Comparison of ENCODE assay signal across 29 cellular contexts in the genomic region with DNA sequence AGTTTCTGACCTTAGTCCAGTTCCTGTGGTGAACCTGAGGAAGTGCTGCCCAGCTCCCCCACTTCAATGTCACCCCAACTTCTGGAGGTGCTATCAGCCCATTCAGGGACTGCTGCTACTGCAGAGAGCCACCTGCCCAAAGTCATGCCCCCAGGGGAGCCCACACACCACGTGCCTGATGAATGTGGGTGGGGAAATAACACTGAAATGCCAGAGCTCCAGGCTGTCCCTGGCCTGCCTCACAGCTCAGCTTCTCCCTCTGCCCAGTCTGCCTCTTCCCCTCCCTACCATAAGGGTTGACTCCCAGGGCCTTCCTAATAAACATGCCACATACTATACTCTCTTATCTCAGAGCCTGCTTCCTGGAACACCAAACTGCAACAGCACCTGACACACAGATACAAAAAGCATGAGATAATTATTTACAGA.
A peak's percentile ranks its signal among the peaks of the same experiment; 100 is the strongest.
DNase-seq lines count a peak whose midpoint lies in the region; ATAC-seq and TF ChIP-seq lines count a peak whose summit lies in the region.
"Had no signal": no experiment of that assay in that cellular context is flagged by ENCODE, and none has a peak within 500 bp of the region (broad histone marks: within the 10 kb centered on the region; RNA-seq: fewer than 3 reads in every experiment).

No MANE protein-coding gene starts in this region.

- intact Hi-C loops in activated CD4-positive, alpha-beta T cell treated with anti-CD3 and anti-CD28 coated beads, Interleukin-2, amount 10 ng/mL, durations not matched to agents 24 days and 14 days (cut with micrococcal nuclease) = no loop called here
- intact Hi-C loops in activated CD4-positive, alpha-beta T cell treated with anti-CD3 and anti-CD28 coated beads for 36 hours (cut with DNase I, micrococcal nuclease) = no loop called here
- intact Hi-C loops in aorta (cut with DNase I) (no loop called here), mammary epithelial cell (cut with micrococcal nuclease) (no loop called here)

- ATAC-seq in activated CD4-positive, alpha-beta T cell treated with anti-CD3 and anti-CD28 coated beads for 36 hours = no peak
- peak; percentile 53 to 55 for ATAC-seq in stimulated activated naive B cell treated with anti-CD40 and anti-IgM and Interleukin-4, amounts not matched to agents 10 μg/mL and 1 μg/mL and 100 μg/mL, for 72 hours (replicated peaks)
- no peak for ATAC-seq in GM19035 (IDR thresholded peaks at IDR 0.05; ENCODE audit: unreplicated experiment)
- ATAC-seq in aorta (ENCODE audit: low FRiP score) = no peak
- ATAC-seq: activated CD8-positive, alpha-beta T cell treated with anti-CD3 and anti-CD28 coated beads, Interleukin-2, amount 10 ng/mL, durations not matched to agents 7 days and 5 days; activated naive CD8-positive, alpha-beta T cell treated with anti-CD3 and anti-CD28 coated beads, Interleukin-2, amount 50 U/mL, for 24 hours; K562; left cardiac atrium; naive thymus-derived CD4-positive, alpha-beta T cell; stimulated activated effector memory CD8-positive, alpha-beta T cell treated with anti-CD3 and anti-CD28 coated beads, Interleukin-12 subunit alpha, Interleukin-12 subunit beta, amount 100 ng/mL, for 72 hours had no signal

- no peak overlapping the region for H3K4me2 ChIP-seq in mammary epithelial cell (ENCODE audit: insufficient read depth, low read depth, low read length)

- H3K9me3 ChIP-seq in aorta (ENCODE audit: control insufficient read depth, low read length) = peaks cover 3% of the 10 kb centered on the region
- no peaks in the 10 kb centered on the region for H3K9me3 ChIP-seq in mammary epithelial cell (replicated peaks; ENCODE audit: insufficient read depth, low read length)
- H3K9me3 ChIP-seq: Caco-2, Peyer's patch, testis, vagina had no signal

- H3K4me3 Mint-ChIP-seq in activated CD4-positive, alpha-beta T cell treated with anti-CD3 and anti-CD28 coated beads, Interleukin-2, amount 10 ng/mL, durations not matched to agents 24 days and 14 days = no peak overlapping the region
- H3K4me3 Mint-ChIP-seq in activated CD4-positive, alpha-beta T cell treated with anti-CD3 and anti-CD28 coated beads for 36 hours = no peak overlapping the region
- no peak overlapping the region for H3K4me3 Mint-ChIP-seq in stimulated activated naive B cell treated with anti-CD40 and anti-IgM and Interleukin-4, amounts not matched to agents 10 μg/mL and 1 μg/mL and 100 μg/mL, for 72 hours
- H3K4me3 Mint-ChIP-seq: activated CD8-positive, alpha-beta T cell treated with anti-CD3 and anti-CD28 coated beads, Interleukin-2, amount 10 ng/mL, durations not matched to agents 7 days and 5 days; activated naive CD8-positive, alpha-beta T cell treated with anti-CD3 and anti-CD28 coated beads, Interleukin-2, amount 50 U/mL, for 24 hours; HFFc6; naive thymus-derived CD4-positive, alpha-beta T cell; stimulated activated effector memory CD8-positive, alpha-beta T cell treated with anti-CD3 and anti-CD28 coated beads, Interleukin-12 subunit alpha, Interleukin-12 subunit beta, amount 100 ng/mL, for 72 hours had no signal

- no peak overlapping the region for H3K27ac Mint-ChIP-seq in activated CD4-positive, alpha-beta T cell treated with anti-CD3 and anti-CD28 coated beads, Interleukin-2, amount 10 ng/mL, durations not matched to agents 24 days and 14 days
- H3K27ac Mint-ChIP-seq in activated CD4-positive, alpha-beta T cell treated with anti-CD3 and anti-CD28 coated beads for 36 hours = no peak overlapping the region
- H3K27ac Mint-ChIP-seq in stimulated activated naive B cell treated with anti-CD40 and anti-IgM and Interleukin-4, amounts not matched to agents 10 μg/mL and 1 μg/mL and 100 μg/mL, for 72 hours = no peak overlapping the region
- H3K27ac Mint-ChIP-seq: activated CD8-positive, alpha-beta T cell treated with anti-CD3 and anti-CD28 coated beads, Interleukin-2, amount 10 ng/mL, durations not matched to agents 7 days and 5 days; activated naive CD8-positive, alpha-beta T cell treated with anti-CD3 and anti-CD28 coated beads, Interleukin-2, amount 50 U/mL, for 24 hours; HFFc6; naive thymus-derived CD4-positive, alpha-beta T cell; stimulated activated effector memory CD8-positive, alpha-beta T cell treated with anti-CD3 and anti-CD28 coated beads, Interleukin-12 subunit alpha, Interleukin-12 subunit beta, amount 100 ng/mL, for 72 hours had no signal

- H3K9me3 Mint-ChIP-seq in activated CD4-positive, alpha-beta T cell treated with anti-CD3 and anti-CD28 coated beads, Interleukin-2, amount 10 ng/mL, durations not matched to agents 24 days and 14 days = no peaks in the 10 kb centered on the region
- H3K9me3 Mint-ChIP-seq in activated CD4-positive, alpha-beta T cell treated with anti-CD3 and anti-CD28 coated beads for 36 hours (ENCODE audit: low read depth) = no peaks in the 10 kb centered on the region
- peaks cover 0 to 3% of the 10 kb centered on the region in 2 donors for H3K9me3 Mint-ChIP-seq in stimulated activated naive B cell treated with anti-CD40 and anti-IgM and Interleukin-4, amounts not matched to agents 10 μg/mL and 1 μg/mL and 100 μg/mL, for 72 hours

- 0 to 8% methylated on average over 1 of the region's 1 CpG for whole genome bisulfite sequencing in aorta, 2 donors
- 0% methylated on average over 1 of the region's 1 CpG for WGBS in mammary epithelial cell (ENCODE audit: low coverage, missing lambda C conversion rate)

- H3K36me3 ChIP-seq in aorta (ENCODE audit: control insufficient read depth in 1 of 2, insufficient read depth in 2 of 2, low read length in 1 of 2) (no peaks in the 10 kb centered on the region), mammary epithelial cell (ENCODE audit: insufficient read depth, low read length) (no peaks in the 10 kb centered on the region)
- H3K36me3 ChIP-seq: BLaER1 treated with 17β-estradiol and CSF1 and Interleukin-3, amounts not matched to agents 10 nM and 100 nM; Peyer's patch; spleen; vagina had no signal

- BruUV-seq in mammary epithelial cell (replicated peaks; lab: Mats Ljungman, UMichigan) = no TSS peak

- dilution Hi-C loops in mammary epithelial cell (cut with HindIII; ENCODE audit: low sequenced_read_pairs) = no loop called here

- no peaks in the 10 kb centered on the region for H3K36me3 Mint-ChIP-seq in activated CD4-positive, alpha-beta T cell treated with anti-CD3 and anti-CD28 coated beads, Interleukin-2, amount 10 ng/mL, durations not matched to agents 24 days and 14 days (ENCODE audit: low read depth)
- no peaks in the 10 kb centered on the region for H3K36me3 Mint-ChIP-seq in activated CD4-positive, alpha-beta T cell treated with anti-CD3 and anti-CD28 coated beads for 36 hours (ENCODE audit: low read depth)
- no peaks in the 10 kb centered on the region for H3K36me3 Mint-ChIP-seq in stimulated activated naive B cell treated with anti-CD40 and anti-IgM and Interleukin-4, amounts not matched to agents 10 μg/mL and 1 μg/mL and 100 μg/mL, for 72 hours
- H3K36me3 Mint-ChIP-seq: stimulated activated effector memory CD8-positive, alpha-beta T cell treated with anti-CD3 and anti-CD28 coated beads, Interleukin-12 subunit alpha, Interleukin-12 subunit beta, amount 100 ng/mL, for 72 hours had no signal

- in situ Hi-C loops in mammary epithelial cell (cut with MboI; ENCODE audit: low sequenced_read_pairs in 2 of 2) = no loop called here

- H3K4me1 ChIP-seq in aorta (ENCODE audit: control insufficient read depth in 1 of 2, insufficient read depth in 2 of 2, low read length in 2 of 2) (no peaks in the 10 kb centered on the region), mammary epithelial cell (ENCODE audit: insufficient read depth, low read length) (no peaks in the 10 kb centered on the region)
- H3K4me1 ChIP-seq: Caco-2, Peyer's patch, spleen, testis, vagina had no signal

- POLR2A ChIA-PET in activated CD4-positive, alpha-beta T cell treated with anti-CD3 and anti-CD28 coated beads for 36 hours (lab: Charles Lee) = no interaction called here

- CTCF ChIA-PET in activated CD4-positive, alpha-beta T cell treated with anti-CD3 and anti-CD28 coated beads for 36 hours (lab: Charles Lee) = no interaction called here
- CTCF ChIA-PET in mammary epithelial cell (lab: Charles Lee; ENCODE audit: low non-redundant PET) = no interaction called here

- H3K4me1 Mint-ChIP-seq in activated CD4-positive, alpha-beta T cell treated with anti-CD3 and anti-CD28 coated beads, Interleukin-2, amount 10 ng/mL, durations not matched to agents 24 days and 14 days = no peaks in the 10 kb centered on the region
- H3K4me1 Mint-ChIP-seq in activated CD4-positive, alpha-beta T cell treated with anti-CD3 and anti-CD28 coated beads for 36 hours = no peaks in the 10 kb centered on the region
- H3K4me1 Mint-ChIP-seq in stimulated activated naive B cell treated with anti-CD40 and anti-IgM and Interleukin-4, amounts not matched to agents 10 μg/mL and 1 μg/mL and 100 μg/mL, for 72 hours = peaks cover 2 to 6% of the 10 kb centered on the region in 2 donors
- H3K4me1 Mint-ChIP-seq: activated naive CD8-positive, alpha-beta T cell treated with anti-CD3 and anti-CD28 coated beads, Interleukin-2, amount 50 U/mL, for 24 hours; naive thymus-derived CD4-positive, alpha-beta T cell; stimulated activated effector memory CD8-positive, alpha-beta T cell treated with anti-CD3 and anti-CD28 coated beads, Interleukin-12 subunit alpha, Interleukin-12 subunit beta, amount 100 ng/mL, for 72 hours had no signal

- no peak overlapping the region for H3K4me3 ChIP-seq in aorta (ENCODE audit: low read length in 2 of 2)
- no peak overlapping the region for H3K4me3 ChIP-seq in mammary epithelial cell (replicated peaks in 1 of 3; ENCODE audit: insufficient read depth in 1 of 3, low read depth in 2 of 3, low read length in 3 of 3)
- H3K4me3 ChIP-seq: BLaER1 treated with 17β-estradiol and CSF1 and Interleukin-3, amounts not matched to agents 10 nM and 100 nM; K562; Peyer's patch; spleen; testis; vagina had no signal

- no peaks in the 10 kb centered on the region for H3K79me2 ChIP-seq in mammary epithelial cell (ENCODE audit: insufficient read depth, low read length)

- H3K9ac ChIP-seq in mammary epithelial cell (ENCODE audit: insufficient read depth, low read length) = no peak overlapping the region
- H3K9ac ChIP-seq: BLaER1 treated with 17β-estradiol and CSF1 and Interleukin-3, amounts not matched to agents 10 nM and 100 nM had no signal

- no peaks in the 10 kb centered on the region for H4K20me1 ChIP-seq in mammary epithelial cell (ENCODE audit: insufficient read depth, low read length)
- H4K20me1 ChIP-seq: BLaER1 treated with 17β-estradiol and CSF1 and Interleukin-3, amounts not matched to agents 10 nM and 100 nM had no signal

- H3K27ac ChIP-seq in aorta (ENCODE audit: low read depth in 1 of 2, low read length in 2 of 2) (no peak overlapping the region), mammary epithelial cell (ENCODE audit: insufficient read depth, low read depth, low read length) (no peak overlapping the region)
- H3K27ac ChIP-seq: BLaER1 treated with 17β-estradiol and CSF1 and Interleukin-3, amounts not matched to agents 10 nM and 100 nM; Peyer's patch; testis; vagina had no signal

- peak; percentile 38 for DNase-seq in activated CD4-positive, alpha-beta T cell treated with anti-CD3 and anti-CD28 coated beads, Interleukin-2, amount 10 ng/mL, durations not matched to agents 24 days and 14 days
- no peak for DNase-seq in activated CD4-positive, alpha-beta T cell treated with anti-CD3 and anti-CD28 coated beads for 36 hours
- DNase-seq in NCI-H2227 (lab: John Stamatoyannopoulos, UW; ENCODE audit: unreplicated experiment) = peak; percentile 65
- peak; percentile 75 for DNase-seq in islet precursor cell
- no peak for DNase-seq in stimulated activated naive B cell treated with anti-CD40 and anti-IgM and Interleukin-4, amounts not matched to agents 10 μg/mL and 1 μg/mL and 100 μg/mL, for 72 hours
- DNase-seq in aorta = no peak
- DNase-seq in mammary epithelial cell = no peak
- DNase-seq: activated CD4-positive, CD25-positive, alpha-beta regulatory T cell treated with anti-CD3 and anti-CD28 coated beads, Interleukin-2, amount 50 U/mL, for 72 hours; activated CD8-positive, alpha-beta T cell treated with anti-CD3 and anti-CD28 coated beads, Interleukin-2, amount 10 ng/mL, durations not matched to agents 7 days and 5 days; activated gamma-delta T cell; activated naive CD8-positive, alpha-beta T cell treated with anti-CD3 and anti-CD28 coated beads, Interleukin-2, amount 50 U/mL, for 24 hours; Caco-2; DMS79; head of caudate nucleus; HFFc6; left cardiac atrium; MM.1S; naive thymus-derived CD4-positive, alpha-beta T cell; NCI-H187; NCI-H446 treated with DMSO at 0.1 percent for 48 hours; Peyer's patch; spleen; stimulated activated CD4-positive, alpha-beta T cell treated with anti-CD3 and anti-CD28 coated beads, Interleukin-2, amount 100 ng/mL, for 48 hours; testis had no signal

- H3K27me3 ChIP-seq in aorta (ENCODE audit: control insufficient read depth in 1 of 2, insufficient read depth in 2 of 2, low read length in 1 of 2) (no peaks in the 10 kb centered on the region), mammary epithelial cell (ENCODE audit: insufficient read depth, low read length) (no peaks in the 10 kb centered on the region)
- H3K27me3 ChIP-seq: BLaER1 treated with 17β-estradiol and CSF1 and Interleukin-3, amounts not matched to agents 10 nM and 100 nM; Peyer's patch; testis; vagina had no signal

- peaks cover 11% of the 10 kb centered on the region for H3K27me3 Mint-ChIP-seq in activated CD4-positive, alpha-beta T cell treated with anti-CD3 and anti-CD28 coated beads, Interleukin-2, amount 10 ng/mL, durations not matched to agents 24 days and 14 days
- H3K27me3 Mint-ChIP-seq in activated CD4-positive, alpha-beta T cell treated with anti-CD3 and anti-CD28 coated beads for 36 hours = peaks cover 15% of the 10 kb centered on the region
- H3K27me3 Mint-ChIP-seq in stimulated activated naive B cell treated with anti-CD40 and anti-IgM and Interleukin-4, amounts not matched to agents 10 μg/mL and 1 μg/mL and 100 μg/mL, for 72 hours = peaks cover 26 to 34% of the 10 kb centered on the region in 2 donors

- no peak for TF ChIP-seq CTCF in mammary epithelial cell (conservative IDR thresholded peaks at IDR 0.05 in 1 of 2, IDR thresholded peaks at IDR 0.05 in 1 of 2; ENCODE audit: extremely low read depth in 1 of 2, insufficient read depth in 1 of 2, low read depth in 1 of 2, low read length in 2 of 2)

- no peak overlapping the region for H2AFZ ChIP-seq in mammary epithelial cell (ENCODE audit: low read depth, low read length)

Comparison
In these comparisons a context has a peak if more than half of its experiments do, and no peak if none do; other contexts are left out.
1. DNase-seq: peak in activated CD4-positive, alpha-beta T cell treated with anti-CD3 and anti-CD28 coated beads, Interleukin-2, amount 10 ng/mL, durations not matched to agents 24 days and 14 days (single experiment), NCI-H2227 (single experiment) and islet precursor cell (single experiment); none in activated CD4-positive, alpha-beta T cell treated with anti-CD3 and anti-CD28 coated beads for 36 hours (single experiment), stimulated activated naive B cell treated with anti-CD40 and anti-IgM and Interleukin-4, amounts not matched to agents 10 μg/mL and 1 μg/mL and 100 μg/mL, for 72 hours (single experiment), aorta (0 of 2) and mammary epithelial cell (single experiment).
2. ATAC-seq: peak in stimulated activated naive B cell treated with anti-CD40 and anti-IgM and Interleukin-4, amounts not matched to agents 10 μg/mL and 1 μg/mL and 100 μg/mL, for 72 hours (2 of 2); none in activated CD4-positive, alpha-beta T cell treated with anti-CD3 and anti-CD28 coated beads for 36 hours (single experiment), GM19035 (single experiment) and aorta (single experiment).